Comparison of ENCODE assay signal across 29 cellular contexts in genomic region chr9:134440636-134441226, GRCh38.
DNase-seq lines count a peak whose midpoint lies in the region; TF ChIP-seq lines count a peak whose summit lies in the region.
"Had no signal": no experiment of that assay in that cellular context is flagged by ENCODE, and none has a peak within 500 bp of the region (broad histone marks: within the 10 kb centered on the region; RNA-seq: fewer than 3 reads in every experiment).

No MANE protein-coding gene starts in this region.

- no peaks in the 10 kb centered on the region for H3K27me3 ChIP-seq in cardiac muscle cell
- no peaks in the 10 kb centered on the region for H3K27me3 ChIP-seq in right atrium auricular region
- H3K27me3 ChIP-seq: BE2C, colonic mucosa, SJSA1, vagina had no signal

- peaks cover 75% of the 10 kb centered on the region for H3K4me1 Mint-ChIP-seq in brain
- peaks cover 43% of the 10 kb centered on the region for H3K4me1 Mint-ChIP-seq in nephron progenitor cell

- no peak for TF ChIP-seq CTCF in cardiac muscle cell (IDR thresholded peaks at IDR 0.05; ENCODE audit: low read depth, low read length)
- no peak for TF ChIP-seq CTCF in right atrium auricular region (IDR thresholded peaks at IDR 0.05)
- TF ChIP-seq CTCF in brain (conservative IDR thresholded peaks at IDR 0.05) = no peak
- TF ChIP-seq CTCF in nephron progenitor cell (IDR thresholded peaks at IDR 0.05) = no peak

- H3K4me3 ChIP-seq in cardiac muscle cell (no peak overlapping the region), right atrium auricular region (no peak overlapping the region)
- H3K4me3 ChIP-seq: colonic mucosa, sigmoid colon, SJSA1, vagina had no signal

- H3K36me3 ChIP-seq in cardiac muscle cell (no peaks in the 10 kb centered on the region), right atrium auricular region (peaks cover 7% of the 10 kb centered on the region)
- H3K36me3 ChIP-seq: colonic mucosa had no signal

- H3K4me3 Mint-ChIP-seq in brain = no peak overlapping the region
- no peak overlapping the region for H3K4me3 Mint-ChIP-seq in nephron progenitor cell
- H3K4me3 Mint-ChIP-seq: neural crest cell, T-cell had no signal

- DNase-seq in cardiac muscle cell (ENCODE audit: low read depth in 1 of 2, low spot score in 1 of 2) (no peak), right atrium auricular region (ENCODE audit: low spot score) (no peak), nephron progenitor cell (no peak), DMS153 treated with DMSO at 0.1 percent for 48 hours (lab: John Stamatoyannopoulos, UW; ENCODE audit: unreplicated experiment) (no peak), C1 segment of cervical spinal cord (lab: John Stamatoyannopoulos, UW) (no peak), MV-4-11 (lab: John Stamatoyannopoulos, UW) (no peak)
- no peak for DNase-seq in activated CD4-positive, alpha-beta T cell treated with anti-CD3 and anti-CD28 coated beads for 48 hours
- DNase-seq: ACHN; activated CD4-positive, alpha-beta T cell treated with anti-CD3 and anti-CD28 coated beads, Interleukin-2, amount 50 U/mL, for 4 hours; activated CD4-positive, CD25-positive, alpha-beta regulatory T cell; activated CD8-positive, alpha-beta memory T cell treated with anti-CD3 and anti-CD28 coated beads, Interleukin-2, amount 50 U/mL, for 4 hours; BE2C; colonic mucosa; DMS79 treated with DMSO at 0.1 percent for 48 hours; foreskin fibroblast; mammary epithelial cell; NCI-H187; NCI-H2227 treated with DMSO at 0.1 percent for 48 hours; NCI-H774; posterior cingulate gyrus; sigmoid colon; stimulated activated naive CD4-positive, alpha-beta T cell; T-cell had no signal

- H3K4me1 ChIP-seq in cardiac muscle cell (ENCODE audit: low read depth) (peaks cover 29% of the 10 kb centered on the region), right atrium auricular region (peaks cover 0 to 60% of the 10 kb centered on the region in 2 donors)

- no peaks in the 10 kb centered on the region for H3K9me3 ChIP-seq in cardiac muscle cell (ENCODE audit: low read depth)
- no peaks in the 10 kb centered on the region for H3K9me3 ChIP-seq in right atrium auricular region
- H3K9me3 ChIP-seq: BE2C, colonic mucosa, sigmoid colon, vagina had no signal

- H3K27ac Mint-ChIP-seq in brain (peak overlapping the region; percentile 67 to 93 (median 89)), nephron progenitor cell (peak overlapping the region; percentile 68)
- H3K27ac Mint-ChIP-seq: activated naive CD4-positive, alpha-beta T cell treated with anti-CD3 and anti-CD28 coated beads, Interleukin-2, amount 50 U/mL, for 72 hours; activated T-helper 2 cell treated with anti-CD3 and anti-CD28 coated beads, Interferon-gamma antibody, Interleukin-2, Interleukin-4, amounts not matched to agents 10 μg/mL and 5 μg/mL and 100 μg/mL, durations not matched to agents 14 hours and 24 hours and 36 hours; T-cell had no signal

- H3K9me3 Mint-ChIP-seq in brain (peaks cover 0 to 2% (median 0%) of the 10 kb centered on the region in 5 experiments), nephron progenitor cell (peaks cover 6% of the 10 kb centered on the region)
- H3K9me3 Mint-ChIP-seq: neural crest cell, T-cell had no signal

- H3K36me3 Mint-ChIP-seq in brain (peaks cover 10% of the 10 kb centered on the region), nephron progenitor cell (ENCODE audit: low read depth) (peaks cover 4% of the 10 kb centered on the region)

- peaks cover 5% of the 10 kb centered on the region for H3K27me3 Mint-ChIP-seq in brain
- H3K27me3 Mint-ChIP-seq in nephron progenitor cell (ENCODE audit: low read depth, poor library complexity) = peaks cover 10% of the 10 kb centered on the region

- H3K27ac ChIP-seq in cardiac muscle cell = peak overlapping the region; percentile 55
- no peak overlapping the region for H3K27ac ChIP-seq in right atrium auricular region
- H3K27ac ChIP-seq: colonic mucosa, sigmoid colon, SJSA1, vagina had no signal
